ENCODE assay signal across 10 cellular contexts in the genomic region with DNA sequence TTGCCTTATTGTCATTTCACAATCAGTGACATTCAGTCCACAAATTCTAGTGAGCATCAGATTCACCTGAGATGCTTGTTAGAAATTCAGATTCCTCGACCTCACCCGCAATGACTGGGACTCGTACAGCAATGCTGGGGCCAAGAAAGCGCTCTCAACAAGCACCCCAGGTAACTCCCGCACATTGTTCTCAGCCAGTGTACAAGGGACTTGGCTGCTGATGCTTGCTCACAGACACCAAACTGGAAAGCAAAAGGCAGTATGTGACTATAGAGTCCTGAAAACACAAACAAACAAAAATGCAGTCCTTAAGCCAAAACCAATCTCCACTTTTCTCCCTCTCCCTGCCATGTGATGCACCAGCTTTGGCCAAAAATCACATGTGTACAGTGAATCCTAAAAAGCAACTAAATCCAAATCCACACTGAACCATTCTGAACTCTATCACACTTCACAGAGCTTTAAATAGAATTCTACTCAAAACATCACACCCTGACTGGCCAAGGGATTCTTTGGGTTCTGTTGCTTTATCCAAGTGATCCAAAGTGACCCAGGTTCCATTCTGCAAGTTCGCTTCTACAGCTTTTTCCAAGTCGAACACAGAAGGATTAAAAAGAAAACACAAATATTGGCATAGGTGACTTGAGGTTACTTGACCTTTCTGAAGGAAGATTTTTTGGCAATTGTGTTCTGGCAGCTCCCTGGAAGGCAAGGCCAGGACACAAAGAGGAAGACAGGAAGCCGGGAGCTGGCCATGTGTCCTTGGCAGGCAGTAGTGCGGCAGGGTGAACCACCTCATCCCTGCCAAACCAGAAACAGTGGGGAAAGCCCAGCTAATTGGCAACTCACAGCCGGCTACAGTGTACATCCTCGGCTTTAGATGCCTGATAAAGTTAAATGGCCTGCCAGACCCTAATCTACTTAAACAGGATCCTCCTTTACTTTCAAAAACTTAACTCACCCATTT.
DNase-seq lines count a peak whose midpoint lies in the region; ATAC-seq and TF ChIP-seq lines count a peak whose summit lies in the region.
"Had no signal": no experiment of that assay in that cellular context is flagged by ENCODE, and none has a peak within 500 bp of the region (broad histone marks: within the 10 kb centered on the region; RNA-seq: fewer than 3 reads in every experiment).

No MANE protein-coding gene starts in this region.

- H3K9me3 Mint-ChIP-seq in endodermal cell = no peaks in the 10 kb centered on the region

- H3K27ac Mint-ChIP-seq in endodermal cell = no peak overlapping the region

- no peaks in the 10 kb centered on the region for H3K9me2 ChIP-seq in Karpas-422 (replicated peaks; ENCODE audit: insufficient read depth, low read length)

- H3K4me2 ChIP-seq in Karpas-422 (ENCODE audit: low read depth, low read length, poor library complexity, severe bottlenecking) = no peak overlapping the region

- ATAC-seq in gastroesophageal sphincter (peak; percentile 76), GM18520 (IDR thresholded peaks at IDR 0.05; ENCODE audit: unreplicated experiment) (no peak)

- DNase-seq in nucleus accumbens (lab: John Stamatoyannopoulos, UW) (peak in 41 of 56 donors; percentile 4 to 66 (median 29)), Karpas-422 (no peak), endodermal cell (no peak)
- no peak for DNase-seq in stimulated activated CD4-positive, alpha-beta T cell treated with anti-CD3 and anti-CD28 coated beads, Interleukin-4, amount 100 ng/mL, for 24 hours
- DNase-seq: SHP77 treated with DMSO at 0.1 percent for 48 hours had no signal

- H3K27ac ChIP-seq in C4-2B (peak overlapping the region; percentile 62), VCaP (peak overlapping the region; percentile 91), gastroesophageal sphincter (peak overlapping the region; percentile 61 to 76 (median 69)), Karpas-422 (ENCODE audit: low read length) (no peak overlapping the region), endodermal cell (ENCODE audit: low read depth, low read length) (no peak overlapping the region)
- H3K27ac ChIP-seq: HL-60 had no signal

- no peak for TF ChIP-seq CTCF in C4-2B (conservative IDR thresholded peaks at IDR 0.05)
- TF ChIP-seq CTCF in VCaP (conservative IDR thresholded peaks at IDR 0.05) = no peak
- TF ChIP-seq CTCF in gastroesophageal sphincter (IDR thresholded peaks at IDR 0.05) = no peak
- TF ChIP-seq CTCF in endodermal cell (conservative IDR thresholded peaks at IDR 0.05) = no peak

- H3K4me1 ChIP-seq in gastroesophageal sphincter = peaks cover 21 to 84% (median 30%) of the 10 kb centered on the region in 3 donors
- H3K4me1 ChIP-seq in Karpas-422 (ENCODE audit: low read length) = no peaks in the 10 kb centered on the region
- H3K4me1 ChIP-seq in endodermal cell (ENCODE audit: control insufficient read depth, insufficient read depth, low read length) = peaks cover 5% of the 10 kb centered on the region

- no peak overlapping the region for H3K4me3 Mint-ChIP-seq in endodermal cell

- H3K4me1 Mint-ChIP-seq in endodermal cell = peaks cover 17% of the 10 kb centered on the region

- no peak for TF ChIP-seq EP300 in gastroesophageal sphincter (IDR thresholded peaks at IDR 0.05)

- H3K9ac ChIP-seq in Karpas-422 (ENCODE audit: low read length) (no peak overlapping the region), endodermal cell (ENCODE audit: extremely low read depth, low read length, poor library complexity, severe bottlenecking) (no peak overlapping the region)

- TF ChIP-seq POLR2A in gastroesophageal sphincter (IDR thresholded peaks at IDR 0.05) = no peak

- no peaks in the 10 kb centered on the region for H3K36me3 ChIP-seq in gastroesophageal sphincter
- no peaks in the 10 kb centered on the region for H3K36me3 ChIP-seq in Karpas-422 (ENCODE audit: insufficient read depth, low read length)
- H3K36me3 ChIP-seq in endodermal cell (ENCODE audit: control insufficient read depth, insufficient read depth, low read length) = no peaks in the 10 kb centered on the region

- no peaks in the 10 kb centered on the region for H4K20me1 ChIP-seq in Karpas-422 (ENCODE audit: insufficient read depth, low read depth, low read length)

- H3K4me3 ChIP-seq in gastroesophageal sphincter = peak overlapping the region in 1 of 2 donors; percentile 2
- no peak overlapping the region for H3K4me3 ChIP-seq in Karpas-422 (ENCODE audit: low read length)
- H3K4me3 ChIP-seq in endodermal cell (ENCODE audit: low read length) = no peak overlapping the region

- H3K79me2 ChIP-seq in Karpas-422 (ENCODE audit: low read length) = no peaks in the 10 kb centered on the region

- no peaks in the 10 kb centered on the region for H3K27me3 Mint-ChIP-seq in endodermal cell (ENCODE audit: insufficient read depth)

- H3K27me3 ChIP-seq in gastroesophageal sphincter = no peaks in the 10 kb centered on the region
- H3K27me3 ChIP-seq in Karpas-422 (ENCODE audit: low read length) = no peaks in the 10 kb centered on the region
- H3K27me3 ChIP-seq in endodermal cell (ENCODE audit: control insufficient read depth, insufficient read depth, low read length, poor library complexity, severe bottlenecking) = no peaks in the 10 kb centered on the region

- H3K9me3 ChIP-seq in gastroesophageal sphincter = no peaks in the 10 kb centered on the region
- no peaks in the 10 kb centered on the region for H3K9me3 ChIP-seq in Karpas-422 (ENCODE audit: low read length)
- no peaks in the 10 kb centered on the region for H3K9me3 ChIP-seq in endodermal cell (ENCODE audit: control insufficient read depth, low read length)

- no peaks in the 10 kb centered on the region for H3K36me3 Mint-ChIP-seq in endodermal cell (ENCODE audit: low read depth)

- H2AFZ ChIP-seq in Karpas-422 (ENCODE audit: low read length) = no peak overlapping the region

- 25 to 39% methylated on average over 10 to 11 of the region's 11 CpGs for WGBS in gastroesophageal sphincter (ENCODE audit: low coverage in 1 of 2), 2 donors
- WGBS in endodermal cell (ENCODE audit: insufficient coverage in 1 of 2, insufficient read length in 1 of 2), 2 experiments = 87 to 88% methylated on average over 7 to 11 of the region's 11 CpGs

Comparison
In these comparisons a context has a peak if more than half of its experiments do, and no peak if none do; other contexts are left out.
1. H3K27ac ChIP-seq: peak in C4-2B (single experiment), VCaP (single experiment) and gastroesophageal sphincter (4 of 4); none in Karpas-422 (single experiment) and endodermal cell (single experiment).
2. DNase-seq: peak in nucleus accumbens (41 of 56); none in stimulated activated CD4-positive, alpha-beta T cell treated with anti-CD3 and anti-CD28 coated beads, Interleukin-4, amount 100 ng/mL, for 24 hours (single experiment), Karpas-422 (single experiment) and endodermal cell (single experiment).